Comparison of ENCODE assay signal across 8 cellular contexts in the genomic region with DNA sequence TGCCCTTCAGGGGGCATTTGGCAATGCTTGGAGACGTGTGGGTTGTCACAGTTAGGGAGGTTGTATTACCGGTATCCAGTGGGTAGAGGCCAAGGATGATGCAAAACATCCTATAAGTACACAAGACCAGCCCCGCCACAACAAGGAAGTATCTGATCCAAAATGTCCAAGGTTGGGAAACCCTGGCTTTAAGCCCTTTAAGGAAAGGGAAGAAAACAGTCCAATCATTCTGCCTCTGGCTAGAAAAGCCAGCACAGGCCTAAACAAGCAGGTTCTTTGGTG. TPM values are rescaled to one million over a fixed set of nuclear protein-coding genes. Genes with fewer than 3 reads are reported as not detected.
DNase-seq lines count a peak whose midpoint lies in the region; ATAC-seq and TF ChIP-seq lines count a peak whose summit lies in the region.

No MANE protein-coding gene starts in this region.

- H3K4me3 ChIP-seq in brain microvascular endothelial cell (ENCODE audit: low read depth, low read length) (no peak overlapping the region), lower lobe of right lung (peak overlapping the region; percentile 28), vagina (no peak overlapping the region)

- in situ Hi-C loops in brain microvascular endothelial cell (cut with HindIII; ENCODE audit: low pct_ligation_motif_present, low sequenced_read_pairs), result no loop called here

- no peak for DNase-seq in stimulated activated naive CD8-positive, alpha-beta T cell treated with anti-CD3 and anti-CD28 coated beads, Interleukin-15, amount 100 ng/mL, for 72 hours
- DNase-seq in brain microvascular endothelial cell (no peak), lower lobe of right lung (no peak), vagina (ENCODE audit: extremely low spot score in 2 of 2) (no peak), RKO (ENCODE audit: low spot score) (no peak)
- DNase-seq in stimulated activated CD4-positive, alpha-beta T cell treated with anti-CD3 and anti-CD28 coated beads, Interleukin-2, amount 100 ng/mL, for 24 hours, result no peak

- H3K27me3 Mint-ChIP-seq in stimulated activated naive CD8-positive, alpha-beta T cell treated with anti-CD3 and anti-CD28 coated beads, Interleukin-15, Interleukin-2, amounts not matched to agents 100 ng/mL and 50 ng/mL, for 24 hours, result no peaks in the 10 kb centered on the region
- H3K27me3 Mint-ChIP-seq in stimulated activated naive CD8-positive, alpha-beta T cell treated with anti-CD3 and anti-CD28 coated beads, Interleukin-15, amount 100 ng/mL, for 72 hours, result no peaks in the 10 kb centered on the region

- peaks cover 16% of the 10 kb centered on the region for H3K4me1 Mint-ChIP-seq in stimulated activated naive CD8-positive, alpha-beta T cell treated with anti-CD3 and anti-CD28 coated beads, Interleukin-15, Interleukin-2, amounts not matched to agents 100 ng/mL and 50 ng/mL, for 24 hours (ENCODE audit: low read depth)
- H3K4me1 Mint-ChIP-seq in stimulated activated naive CD8-positive, alpha-beta T cell treated with anti-CD3 and anti-CD28 coated beads, Interleukin-15, amount 100 ng/mL, for 72 hours, result peaks cover 57% of the 10 kb centered on the region

- no peaks in the 10 kb centered on the region for H3K36me3 Mint-ChIP-seq in stimulated activated naive CD8-positive, alpha-beta T cell treated with anti-CD3 and anti-CD28 coated beads, Interleukin-15, Interleukin-2, amounts not matched to agents 100 ng/mL and 50 ng/mL, for 24 hours (ENCODE audit: low read depth)

- H3K9me3 Mint-ChIP-seq in stimulated activated naive CD8-positive, alpha-beta T cell treated with anti-CD3 and anti-CD28 coated beads, Interleukin-15, Interleukin-2, amounts not matched to agents 100 ng/mL and 50 ng/mL, for 24 hours, result no peaks in the 10 kb centered on the region
- no peaks in the 10 kb centered on the region for H3K9me3 Mint-ChIP-seq in stimulated activated naive CD8-positive, alpha-beta T cell treated with anti-CD3 and anti-CD28 coated beads, Interleukin-15, amount 100 ng/mL, for 72 hours

- ATAC-seq in stimulated activated naive CD8-positive, alpha-beta T cell treated with anti-CD3 and anti-CD28 coated beads, Interleukin-15, amount 100 ng/mL, for 72 hours, result no peak
- ATAC-seq in lower lobe of right lung, result peak; percentile 33 to 40
- no peak for ATAC-seq in HG02642 (IDR thresholded peaks at IDR 0.05; ENCODE audit: poor library complexity, unreplicated experiment)

- TF ChIP-seq POLR2A in vagina (IDR thresholded peaks at IDR 0.05), result peak in 1 of 2 donors; percentile 38

- peak overlapping the region; percentile 31 for H3K27ac Mint-ChIP-seq in stimulated activated naive CD8-positive, alpha-beta T cell treated with anti-CD3 and anti-CD28 coated beads, Interleukin-15, Interleukin-2, amounts not matched to agents 100 ng/mL and 50 ng/mL, for 24 hours
- H3K27ac Mint-ChIP-seq in stimulated activated naive CD8-positive, alpha-beta T cell treated with anti-CD3 and anti-CD28 coated beads, Interleukin-15, amount 100 ng/mL, for 72 hours, result peak overlapping the region in 1 of 2 donors; percentile 47

- H3K27ac ChIP-seq in brain microvascular endothelial cell, result peak overlapping the region; percentile 92
- peak overlapping the region; percentile 99 for H3K27ac ChIP-seq in lower lobe of right lung
- H3K27ac ChIP-seq in vagina, result peak overlapping the region; percentile 99

- H3K36me3 ChIP-seq in brain microvascular endothelial cell (replicated peaks), result no peaks in the 10 kb centered on the region
- H3K36me3 ChIP-seq in lower lobe of right lung, result no peaks in the 10 kb centered on the region
- H3K36me3 ChIP-seq in vagina, result no peaks in the 10 kb centered on the region

- H3K4me3 Mint-ChIP-seq in stimulated activated naive CD8-positive, alpha-beta T cell treated with anti-CD3 and anti-CD28 coated beads, Interleukin-15, Interleukin-2, amounts not matched to agents 100 ng/mL and 50 ng/mL, for 24 hours, result peak overlapping the region; percentile 21
- no peak overlapping the region for H3K4me3 Mint-ChIP-seq in stimulated activated naive CD8-positive, alpha-beta T cell treated with anti-CD3 and anti-CD28 coated beads, Interleukin-15, amount 100 ng/mL, for 72 hours

- TF ChIP-seq CTCF in brain microvascular endothelial cell (IDR thresholded peaks at IDR 0.05; ENCODE audit: low read depth, low read length, missing control alignments) (no peak), lower lobe of right lung (IDR thresholded peaks at IDR 0.05) (no peak), vagina (IDR thresholded peaks at IDR 0.05) (no peak)

- intact Hi-C loops in lower lobe of right lung (cut with DNase I) (no loop called here), vagina (cut with DNase I) (loop anchor here (2.0 kb wide), 1 partner anchor 43 kb away; no protein-coding TSS in a partner anchor)

- H3K4me1 ChIP-seq in lower lobe of right lung (peaks cover 79% of the 10 kb centered on the region), vagina (peaks cover 68% of the 10 kb centered on the region)

- H3K27me3 ChIP-seq in brain microvascular endothelial cell (replicated peaks) (no peaks in the 10 kb centered on the region), lower lobe of right lung (ENCODE audit: low read depth) (no peaks in the 10 kb centered on the region), vagina (no peaks in the 10 kb centered on the region)

- H3K9me3 ChIP-seq in lower lobe of right lung (no peaks in the 10 kb centered on the region), vagina (no peaks in the 10 kb centered on the region)

RNA-seq across cellular contexts. Expression of gene ZMYND8, which starts 3.6 kb away (rescaled TPM):
- total RNA-seq in lower lobe of right lung, result 57.6 TPM
- total RNA-seq in vagina, result 91.1 TPM

Comparison
In these comparisons a context has a peak if more than half of its experiments do, and no peak if none do; other contexts are left out.
1. ATAC-seq: peak in lower lobe of right lung (2 of 2); none in stimulated activated naive CD8-positive, alpha-beta T cell treated with anti-CD3 and anti-CD28 coated beads, Interleukin-15, amount 100 ng/mL, for 72 hours (single experiment) and HG02642 (single experiment).
2. Peak in every context shown above with its lines, with median percentiles within 50 percentile points of each other: H3K27ac ChIP-seq.